In the genomic region with DNA sequence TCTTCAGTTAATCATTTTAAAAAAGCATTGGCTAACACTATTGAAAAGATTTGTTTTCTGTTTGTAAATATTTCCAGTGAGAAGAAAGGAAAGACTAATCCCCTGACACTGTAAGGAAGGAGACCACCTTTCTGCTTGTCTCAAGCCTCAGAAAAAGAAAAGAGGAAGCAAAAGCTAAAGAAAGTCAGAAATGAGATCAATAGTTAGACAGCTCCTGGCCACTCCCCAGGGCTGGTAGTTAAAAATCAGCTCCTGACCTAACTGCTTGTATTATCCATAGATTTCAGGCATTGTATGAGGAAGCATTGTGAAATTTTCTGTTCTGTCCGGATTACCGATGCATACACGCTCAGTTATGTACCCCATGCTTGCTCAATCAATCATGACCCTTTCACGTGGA, we compare ENCODE assay signal across 23 cellular contexts.
DNase-seq lines count a peak whose midpoint lies in the region; ATAC-seq and TF ChIP-seq lines count a peak whose summit lies in the region.
"Had no signal": no experiment of that assay in that cellular context is flagged by ENCODE, and none has a peak within 500 bp of the region (broad histone marks: within the 10 kb centered on the region; RNA-seq: fewer than 3 reads in every experiment).

No MANE protein-coding gene starts in this region.

- no peak for ATAC-seq in activated B cell treated with CpG ODN at 0.5 μM for 24 hours (ENCODE audit: low read depth)
- no peak for ATAC-seq in mucosa of descending colon
- ATAC-seq: Panc1 had no signal

- no peaks in the 10 kb centered on the region for H3K9me3 ChIP-seq in thyroid gland
- H3K9me3 ChIP-seq in mucosa of descending colon: no peaks in the 10 kb centered on the region

- 80 to 92% methylated on average over 4 of the region's 4 CpGs for WGBS in thyroid gland, 2 donors

- TF ChIP-seq CTCF in activated B cell treated with CpG ODN at 0.5 μM for 24 hours (IDR thresholded peaks at IDR 0.05): no peak
- TF ChIP-seq CTCF in thyroid gland (IDR thresholded peaks at IDR 0.05): no peak
- TF ChIP-seq CTCF in mucosa of descending colon (IDR thresholded peaks at IDR 0.05): no peak

- H3K36me3 ChIP-seq in thyroid gland: no peaks in the 10 kb centered on the region
- no peaks in the 10 kb centered on the region for H3K36me3 ChIP-seq in mucosa of descending colon (ENCODE audit: low read depth)
- H3K36me3 ChIP-seq: BLaER1 treated with 17β-estradiol and CSF1 and Interleukin-3, amounts not matched to agents 10 nM and 100 nM had no signal

- H3K4me1 ChIP-seq in thyroid gland (peaks cover 48 to 54% of the 10 kb centered on the region in 2 donors), mucosa of descending colon (ENCODE audit: low read depth) (no peaks in the 10 kb centered on the region)

- H3K9me3 Mint-ChIP-seq in IgD-negative memory B cell (peaks cover 0 to 4% (median 1%) of the 10 kb centered on the region in 3 donors), activated B cell treated with CpG ODN at 0.5 μM for 24 hours (no peaks in the 10 kb centered on the region)
- H3K9me3 Mint-ChIP-seq: CD4-positive, alpha-beta T cell had no signal

- H3K4me1 Mint-ChIP-seq in IgD-negative memory B cell (peaks cover 4 to 13% (median 8%) of the 10 kb centered on the region in 3 donors), activated B cell treated with CpG ODN at 0.5 μM for 24 hours (peaks cover 17% of the 10 kb centered on the region)

- H3K27me3 Mint-ChIP-seq in IgD-negative memory B cell (no peaks in the 10 kb centered on the region), activated B cell treated with CpG ODN at 0.5 μM for 24 hours (no peaks in the 10 kb centered on the region)
- H3K27me3 Mint-ChIP-seq: CD4-positive, alpha-beta T cell had no signal

- POLR2A ChIA-PET in activated B cell treated with CpG ODN at 0.5 μM for 24 hours (lab: Charles Lee): interaction anchor here (0.8 kb wide), 1 partner anchor 321 kb away, joined by 3 read pairs; no protein-coding TSS in a partner anchor

- no peak for TF ChIP-seq POLR2A in thyroid gland (IDR thresholded peaks at IDR 0.05)

- peak overlapping the region in 3 of 4 donors; percentile 51 to 86 (median 52) for H3K4me3 Mint-ChIP-seq in IgD-negative memory B cell
- H3K4me3 Mint-ChIP-seq in activated B cell treated with CpG ODN at 0.5 μM for 24 hours: no peak overlapping the region
- H3K4me3 Mint-ChIP-seq: CD4-positive, alpha-beta T cell had no signal

- H3K36me3 Mint-ChIP-seq in IgD-negative memory B cell: no peaks in the 10 kb centered on the region
- no peaks in the 10 kb centered on the region for H3K36me3 Mint-ChIP-seq in activated B cell treated with CpG ODN at 0.5 μM for 24 hours (ENCODE audit: low read depth)

- CTCF ChIA-PET in activated B cell treated with CpG ODN at 0.5 μM for 24 hours (lab: Charles Lee): no interaction called here

- no peak for DNase-seq in activated B cell treated with CpG ODN at 0.5 μM for 24 hours
- peak; percentile 12 for DNase-seq in mucosa of gallbladder (ENCODE audit: low spot score)
- DNase-seq in thyroid gland: no peak
- DNase-seq in mucosa of descending colon: no peak
- no peak for DNase-seq in cortex of kidney (lab: John Stamatoyannopoulos, UW)
- DNase-seq in 8988T: no peak
- DNase-seq: CD4-positive, alpha-beta T cell; COR-L47; DMS53; H7; Karpas-422; NCI-H1092 treated with DMSO at 0.1 percent for 48 hours; NCI-H1436; NCI-H187 treated with DMSO at 0.1 percent for 48 hours; NCI-H2171 treated with DMSO at 0.1 percent for 48 hours; NCI-H524; NCI-H774; NK-92 treated with Interleukin-12 subunit alpha and Interleukin-12 subunit beta, amount 100 ng/mL, for 24 hours; SHP77 had no signal

- no peak overlapping the region for H3K4me3 ChIP-seq in thyroid gland (replicated peaks in 1 of 3)
- H3K4me3 ChIP-seq in mucosa of descending colon: no peak overlapping the region
- H3K4me3 ChIP-seq: BLaER1 treated with 17β-estradiol and CSF1 and Interleukin-3, amounts not matched to agents 10 nM and 100 nM had no signal

- intact Hi-C loops in activated B cell treated with CpG ODN at 0.5 μM for 24 hours (cut with micrococcal nuclease) (loop anchor here (10.0 kb wide), 1 partner anchor 681 kb away; a partner anchor contains a TSS), thyroid gland (cut with DNase I) (loop anchor here (10.0 kb wide), 1 partner anchor 271 kb away; no protein-coding TSS in a partner anchor), mucosa of descending colon (cut with DNase I, micrococcal nuclease) (no loop called here)

- no peaks in the 10 kb centered on the region for H3K27me3 ChIP-seq in thyroid gland
- H3K27me3 ChIP-seq: BLaER1 treated with 17β-estradiol and CSF1 and Interleukin-3, amounts not matched to agents 10 nM and 100 nM had no signal

- H3K27ac ChIP-seq in thyroid gland: peak overlapping the region in 2 of 3 donors; percentile 72 to 84
- H3K27ac ChIP-seq: RWPE1 had no signal

- H3K27ac Mint-ChIP-seq in IgD-negative memory B cell: peak overlapping the region in 1 of 3 donors; percentile 72
- peak overlapping the region; percentile 26 for H3K27ac Mint-ChIP-seq in activated B cell treated with CpG ODN at 0.5 μM for 24 hours
- H3K27ac Mint-ChIP-seq: CD4-positive, alpha-beta T cell had no signal

Comparison
In these comparisons a context has a peak if more than half of its experiments do, and no peak if none do; other contexts are left out.
1. intact Hi-C loops: an anchor here in activated B cell treated with CpG ODN at 0.5 μM for 24 hours (10.0 kb wide) and thyroid gland (10.0 kb wide); none called in mucosa of descending colon.